Comparison of ENCODE assay signal across 8 cellular contexts in the genomic region with DNA sequence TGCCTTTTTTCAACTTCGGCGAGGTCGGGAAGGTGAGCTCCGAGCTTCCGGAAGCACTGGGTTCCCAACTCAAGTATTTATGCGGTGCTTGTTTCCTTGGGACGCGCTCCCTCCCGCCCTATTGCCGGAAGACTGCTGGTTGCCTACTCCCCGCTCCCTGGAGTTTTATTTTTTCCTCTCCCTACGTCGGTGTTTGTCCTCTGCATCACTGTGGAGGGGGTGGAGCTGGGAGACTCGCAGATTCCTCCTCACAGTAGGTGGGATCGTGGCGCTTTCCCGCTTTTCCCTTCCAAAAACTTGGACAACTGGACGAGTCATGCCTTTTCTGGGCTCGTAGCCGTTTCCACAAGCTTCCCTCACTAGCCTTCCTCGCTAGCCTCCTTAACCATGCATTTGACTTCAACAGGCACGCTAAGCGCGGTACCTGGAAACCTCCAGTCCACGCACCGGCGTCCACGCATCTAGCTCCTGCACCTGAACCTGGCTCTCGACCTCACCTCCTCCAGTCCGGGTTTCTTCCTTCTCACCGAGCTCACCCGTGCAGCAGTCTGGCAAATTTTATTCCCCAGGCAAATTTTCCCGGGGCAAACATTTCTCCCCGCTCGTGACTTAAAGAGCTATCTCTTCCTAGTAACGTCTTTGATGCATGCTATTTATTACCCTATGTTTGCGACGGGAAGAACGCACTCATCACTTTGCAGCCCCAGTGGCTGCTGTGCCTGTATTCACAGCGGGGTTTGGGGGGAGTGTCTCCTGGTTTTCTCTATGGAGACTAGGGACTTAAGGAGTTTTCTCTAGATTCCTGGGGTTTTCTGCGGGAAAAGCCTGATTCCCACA. TPM values are rescaled to one million over a fixed set of nuclear protein-coding genes. Genes with fewer than 3 reads are reported as not detected.
DNase-seq lines count a peak whose midpoint lies in the region; ATAC-seq, FAIRE-seq and TF ChIP-seq lines count a peak whose summit lies in the region.

A gene (minus strand): TSS at position 141 of the 837 bp plus-strand sequence. CDS start 365 bp downstream, outside the sequence.

- peak within 1 kb of the TSS; percentile 90 for H2AFZ ChIP-seq in H1 (ENCODE audit: low read length)

- H2BK5ac ChIP-seq in H1 (ENCODE audit: low read depth, low read length), result no peak within 1 kb of the TSS

- H3K23me2 ChIP-seq in H1 (ENCODE audit: low read depth, low read length), result peaks cover 22% of the 10 kb centered on the region

- H3K9ac ChIP-seq in H1 (replicated peaks in 1 of 4; ENCODE audit: extremely low read depth in 1 of 4, low read depth in 3 of 4, low read length in 3 of 4), result peak within 1 kb of the TSS in 2 of 4 experiments; percentile 13 to 28; a peak in 3 of 7 replicates
- H3K9ac ChIP-seq in mucosa of rectum (ENCODE audit: low read depth in 1 of 2, low read length in 2 of 2), result no peak within 1 kb of the TSS

- 2% methylated on average over 41 of the region's 41 CpGs; no CpG with 5 or more reads in 1 of the 2 experiments for WGBS in H1 (ENCODE audit: extremely low coverage in 1 of 2, insufficient coverage in 1 of 2, insufficient read length in 1 of 2, insufficient replicate concordance in 2 of 2, low coverage in 1 of 2, low lambda C conversion rate in 2 of 2, missing lambda C conversion rate in 1 of 2), 2 experiments

- H4K5ac ChIP-seq in H1 (ENCODE audit: insufficient read length, low read depth, low read length), result no peak within 1 kb of the TSS

- H2BK12ac ChIP-seq in H1 (ENCODE audit: low read depth, low read length), result peak within 1 kb of the TSS; percentile 30; the same call in 1 of the 2 replicates

- H2BK20ac ChIP-seq in H1 (ENCODE audit: low read length), result no peak within 1 kb of the TSS

- peak within 1 kb of the TSS; percentile 3 for H4K8ac ChIP-seq in H1 (ENCODE audit: extremely low read depth, insufficient read depth, low read length)

- FAIRE-seq in H1 (lab: Jason Lieb, UNC), result no peak

- H3K4me3 ChIP-seq in H1 (ENCODE audit: extremely low read depth in 1 of 4, insufficient read depth in 2 of 4, low read depth in 3 of 4, low read length in 4 of 4) (peak within 1 kb of the TSS; percentile 46 to 65 (median 58)), mucosa of rectum (ENCODE audit: low read length in 2 of 2) (peak within 1 kb of the TSS; percentile 47 to 61)

- H2BK120ac ChIP-seq in H1 (replicated peaks; ENCODE audit: low read depth, low read length), result no peak within 1 kb of the TSS

- CTCF ChIA-PET in H1 (lab: Charles Lee; ENCODE audit: partially characterized antibody), result interaction anchor here (0.6 to 2.9 kb wide), 41 partner anchors 9 to 378 kb away, joined by 3 to 19 read pairs (median 4); no protein-coding TSS in a partner anchor

- H3K23ac ChIP-seq in H1 (ENCODE audit: insufficient read length), result no peak within 1 kb of the TSS

- peaks cover 2 to 5% of the 10 kb centered on the region in 2 experiments for H4K20me1 ChIP-seq in H1 (replicated peaks in 1 of 2; ENCODE audit: control insufficient read depth in 1 of 2, insufficient read depth in 2 of 2, low read length in 2 of 2)

- no peak for TF ChIP-seq POLR2A in H1 (IDR thresholded peaks at IDR 0.05; ENCODE audit: control extremely low read depth in 1 of 2, low read depth in 2 of 2, low read length in 2 of 2)

- no peak within 1 kb of the TSS for H3K56ac ChIP-seq in H1 (replicated peaks; ENCODE audit: insufficient read length, low read depth, low read length)

- peak; percentile 7 for DNase-seq in EH (ENCODE audit: low read depth)
- DNase-seq in NCI-H526 (lab: John Stamatoyannopoulos, UW), result peak; percentile 58 to 59
- peak in 1 of 2 experiments; percentile 67 for DNase-seq in H1 (ENCODE audit: low read depth in 1 of 2, low spot score in 2 of 2)
- DNase-seq in posterior vena cava (ENCODE audit: low spot score), result no peak
- no peak for DNase-seq in NAMALWA (ENCODE audit: low spot score)
- no peak for DNase-seq in mucosa of gallbladder (ENCODE audit: low spot score)

- H3K14ac ChIP-seq in H1 (ENCODE audit: insufficient read length), result no peak within 1 kb of the TSS

- TF ChIP-seq EP300 in H1 (IDR thresholded peaks at IDR 0.05; ENCODE audit: borderline replicate concordance in 1 of 2, low read depth in 2 of 2, low read length in 2 of 2), result no peak

- peak within 1 kb of the TSS; percentile 39 for H3K18ac ChIP-seq in H1 (ENCODE audit: extremely low read depth, low read length)

- peak within 1 kb of the TSS; percentile 53; the same call in 1 of the 2 replicates for H2BK15ac ChIP-seq in H1 (ENCODE audit: low read length)

- no peaks in the 10 kb centered on the region for H3K79me2 ChIP-seq in H1 (ENCODE audit: control insufficient read depth in 1 of 2, insufficient read depth in 2 of 2, low read length in 2 of 2)

- no peak within 1 kb of the TSS for H3K4ac ChIP-seq in H1 (replicated peaks; ENCODE audit: insufficient read length, low read depth, low read length)

- no peak within 1 kb of the TSS for H3K27ac ChIP-seq in H1 (ENCODE audit: low read depth, low read length)
- no peak within 1 kb of the TSS for H3K27ac ChIP-seq in mucosa of rectum (ENCODE audit: low read depth in 2 of 2, low read length in 2 of 2)

- H2AK5ac ChIP-seq in H1 (ENCODE audit: low read depth, low read length), result no peak within 1 kb of the TSS

- H3K27me3 ChIP-seq in H1 (replicated peaks in 1 of 4; ENCODE audit: control insufficient read depth in 3 of 4, extremely low read depth in 1 of 4, insufficient read depth in 3 of 4, low read length in 3 of 4) (peaks cover 17 to 41% (median 34%) of the 10 kb centered on the region in 4 experiments), mucosa of rectum (ENCODE audit: control insufficient read depth in 2 of 2, insufficient read depth in 2 of 2, low read length in 2 of 2) (peaks cover 28 to 33% of the 10 kb centered on the region in 2 donors)

- POLR2A ChIA-PET in H1 (lab: Charles Lee; ENCODE audit: partially characterized antibody), result interaction anchor here (1.6 kb wide), 1 partner anchor 177 kb away, joined by 3 read pairs; no protein-coding TSS in a partner anchor

- no peak for TF ChIP-seq CTCF in H1 (IDR thresholded peaks at IDR 0.05; ENCODE audit: control extremely low read depth in 1 of 3, insufficient read depth in 1 of 3, low read depth in 1 of 3, low read length in 3 of 3)

- ATAC-seq in HG03175 (IDR thresholded peaks at IDR 0.05; ENCODE audit: unreplicated experiment), result no peak

- H3K36me3 ChIP-seq in H1 (ENCODE audit: control insufficient read depth in 2 of 4, insufficient read depth in 4 of 4, low read length in 3 of 4) (no peaks in the 10 kb centered on the region), mucosa of rectum (ENCODE audit: control insufficient read depth in 2 of 2, insufficient read depth in 2 of 2, low read length in 2 of 2) (no peaks in the 10 kb centered on the region)

- peak within 1 kb of the TSS; percentile 97 to 98 for H3K4me2 ChIP-seq in H1 (ENCODE audit: insufficient read depth in 1 of 2, low read depth in 2 of 2, low read length in 2 of 2)

- peak within 1 kb of the TSS; percentile 34 for H4K91ac ChIP-seq in H1 (replicated peaks; ENCODE audit: insufficient read length, low read length)

- H3K4me1 ChIP-seq in H1 (replicated peaks in 1 of 4; ENCODE audit: control insufficient read depth in 3 of 4, insufficient read depth in 4 of 4, low read length in 3 of 4) (peaks cover 0 to 13% (median 9%) of the 10 kb centered on the region in 4 experiments; a peak in 5 of 7 replicates), mucosa of rectum (ENCODE audit: control insufficient read depth in 2 of 2, insufficient read depth in 2 of 2, low read length in 2 of 2) (peaks cover 7% of the 10 kb centered on the region in 2 donors)

- no peak for TF ChIP-seq RAD21 in H1 (IDR thresholded peaks at IDR 0.05 in 1 of 2, conservative IDR thresholded peaks at IDR 0.05 in 1 of 2; ENCODE audit: low read depth in 2 of 2, low read length in 2 of 2)

- no peaks in the 10 kb centered on the region for H3K79me1 ChIP-seq in H1 (ENCODE audit: low read depth, low read length)

- intact Hi-C loops in posterior vena cava (cut with DNase I), result no loop called here

- peaks cover 0 to 6% of the 10 kb centered on the region in 2 experiments; a peak in 2 of 4 replicates for H3K9me3 ChIP-seq in H1 (ENCODE audit: insufficient read depth in 2 of 2, low read depth in 1 of 2, low read length in 1 of 2)
- H3K9me3 ChIP-seq in mucosa of rectum (ENCODE audit: control insufficient read depth in 2 of 2, low read length in 2 of 2), result peaks cover 0 to 2% of the 10 kb centered on the region in 2 donors

TF ChIP-seq in H1, 55 proteins besides CTCF, POLR2A, EP300 and RAD21:
- TF ChIP-seq BACH1 (IDR thresholded peaks at IDR 0.05; ENCODE audit: low read length) (no peak), SUZ12 (IDR thresholded peaks at IDR 0.05; ENCODE audit: low read length) (peak; percentile 14; the same call in 1 of the 2 replicates), EZH2 (IDR thresholded peaks at IDR 0.05; ENCODE audit: low read depth, low read length, severe bottlenecking) (peak; percentile 35), TCF12 (IDR thresholded peaks at IDR 0.05; ENCODE audit: low read depth, low read length) (no peak), SIN3A (conservative IDR thresholded peaks at IDR 0.05 in 1 of 2, IDR thresholded peaks at IDR 0.05 in 1 of 2; ENCODE audit: low read depth in 1 of 2, low read length in 2 of 2) (no peak), ASH2L (IDR thresholded peaks at IDR 0.05; ENCODE audit: low read length) (peak; percentile 19), RBBP5 (IDR thresholded peaks at IDR 0.05; ENCODE audit: borderline replicate concordance, low read depth, low read length) (peak; percentile 10; the same call in 1 of the 2 replicates)
- TF ChIP-seq, protein P1, sequence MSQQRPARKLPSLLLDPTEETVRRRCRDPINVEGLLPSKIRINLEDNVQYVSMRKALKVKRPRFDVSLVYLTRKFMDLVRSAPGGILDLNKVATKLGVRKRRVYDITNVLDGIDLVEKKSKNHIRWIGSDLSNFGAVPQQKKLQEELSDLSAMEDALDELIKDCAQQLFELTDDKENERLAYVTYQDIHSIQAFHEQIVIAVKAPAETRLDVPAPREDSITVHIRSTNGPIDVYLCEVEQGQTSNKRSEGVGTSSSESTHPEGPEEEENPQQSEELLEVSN (IDR thresholded peaks at IDR 0.05), result peak; percentile 5; the same call in 1 of the 2 replicates

RNA-seq across cellular contexts. Expression of the gene that starts here (rescaled TPM):
- total RNA-seq in H1 (2021; fragmentation: NEBNext Ultra II Directional; extraction: Animal tissue kit (Norgen Biotek cat#: 25700)), result 0.11 and 0.20 TPM in 2 replicates
- 0.13 and 0.14 TPM in 2 replicates for polyA plus RNA-seq in H1 (2011; rRNA removed)
- polyA plus RNA-seq in H1 (2011; cell fraction: cytosol; rRNA removed), result 0.09 TPM
- 0.01 TPM for polyA plus RNA-seq in H1 (2011; cell fraction: nucleus; rRNA removed)
- polyA plus RNA-seq in H1 (2012, experiment 1 of 2), result 0.09 to 0.11 TPM (median 0.11 TPM) in 3 of 4 replicates, not detected in the other
- not detected for polyA plus RNA-seq in H1 (2012, experiment 2 of 2)
- 0.12 TPM for polyA plus RNA-seq in H1 (2013, experiment 1 of 2)
- 0.29 TPM for polyA plus RNA-seq in H1 (2013, experiment 2 of 2)
- polyA minus RNA-seq in H1 (2011; rRNA and poly(A)+ RNA removed), result 0.13 and 0.49 TPM in 2 replicates
- 0.15 TPM for polyA minus RNA-seq in H1 (2011; cell fraction: cytosol; rRNA and poly(A)+ RNA removed)
- 0.30 TPM for polyA minus RNA-seq in H1 (2011; cell fraction: nucleus; rRNA and poly(A)+ RNA removed)
- total RNA-seq in posterior vena cava (1 to 10 TPM; 4.0 TPM), mucosa of gallbladder (0.98 TPM)

Comparison
In these comparisons a context has a peak if more than half of its experiments do, and no peak if none do; other contexts are left out.
1. DNase-seq: peak in EH (single experiment) and NCI-H526 (2 of 2); none in posterior vena cava (single experiment), NAMALWA (single experiment) and mucosa of gallbladder (single experiment).